Comparison of ENCODE assay signal across 1 cellular context in genomic region chr15:33168444-33168843, GRCh38.
TF ChIP-seq lines count a peak whose summit lies in the region.

No MANE protein-coding gene starts in this region.

TF ChIP-seq in GM12878, 131 proteins besides CTCF, POLR2A, EP300 and RAD21 (continued from another document):
- TF ChIP-seq ATF3 (IDR thresholded peaks at IDR 0.05; ENCODE audit: borderline replicate concordance, extremely low read depth, low read depth, low read length) (no peak), IKZF1 (conservative IDR thresholded peaks at IDR 0.05) (no peak), SKIL (IDR thresholded peaks at IDR 0.05; ENCODE audit: low read depth, poor library complexity, severe bottlenecking) (no peak), ZBTB33 (IDR thresholded peaks at IDR 0.05) (no peak), ZNF384 (IDR thresholded peaks at IDR 0.05; ENCODE audit: borderline replicate concordance, low read depth, low read length) (no peak), POLR2AphosphoS2 (IDR thresholded peaks at IDR 0.05; ENCODE audit: low read depth, low read length) (no peak), RFX5 (IDR thresholded peaks at IDR 0.05; ENCODE audit: low read depth, low read length) (no peak), MYC (IDR thresholded peaks at IDR 0.05; ENCODE audit: insufficient read depth, insufficient read length, insufficient replicate concordance, low read length, severe bottlenecking) (no peak), PAX8 (IDR thresholded peaks at IDR 0.05) (no peak), PBX3 (IDR thresholded peaks at IDR 0.05; ENCODE audit: insufficient replicate concordance, low read depth, low read length) (no peak), SREBF1 (IDR thresholded peaks at IDR 0.05; ENCODE audit: low read length) (no peak), SREBF2 (IDR thresholded peaks at IDR 0.05; ENCODE audit: low read length) (no peak), YY1 (IDR thresholded peaks at IDR 0.05; ENCODE audit: low read depth, low read length) (no peak), RUNX3 (IDR thresholded peaks at IDR 0.05; ENCODE audit: low read length) (peak; percentile 29; the same call in 1 of the 2 replicates), FOS (IDR thresholded peaks at IDR 0.05; ENCODE audit: borderline replicate concordance, extremely low read depth, insufficient read length) (no peak), RAD51 (IDR thresholded peaks at IDR 0.05) (no peak), SMC3 (IDR thresholded peaks at IDR 0.05; ENCODE audit: borderline replicate concordance, low read length) (no peak), SUPT20H (IDR thresholded peaks at IDR 0.05; ENCODE audit: borderline replicate concordance, control insufficient read depth, low read depth, low read length) (no peak), CUX1 (IDR thresholded peaks at IDR 0.05; ENCODE audit: insufficient replicate concordance, low read depth, low read length) (no peak)
TF ChIP-seq in GM12878: peak in this region for 8.
